In genomic region chr3:47443611-47443995, GRCh38 we compare ENCODE assay signal across 9 cellular contexts. TPM values are rescaled to one million over a fixed set of nuclear protein-coding genes. Genes with fewer than 3 reads are reported as not detected.
DNase-seq lines count a peak whose midpoint lies in the region; ATAC-seq and TF ChIP-seq lines count a peak whose summit lies in the region.
"Had no signal": no experiment of that assay in that cellular context is flagged by ENCODE, and none has a peak within 500 bp of the region (broad histone marks: within the 10 kb centered on the region; RNA-seq: fewer than 3 reads in every experiment).

No MANE protein-coding gene starts in this region.

- H3K9me2 ChIP-seq in GM23338 (ENCODE audit: insufficient read depth), result no peaks in the 10 kb centered on the region

- H3K36me3 ChIP-seq in GM23338 (ENCODE audit: insufficient read depth), result 0 out of 2 replicates have a peak, but pooled peaks cover 11% of the 10 kb centered on the region
- H3K36me3 ChIP-seq in ascending aorta, result peaks cover 9 to 29% of the 10 kb centered on the region in 2 donors
- H3K36me3 ChIP-seq in skeletal muscle satellite cell (ENCODE audit: insufficient read depth, low read length), result peaks cover 8% of the 10 kb centered on the region

- H3K9me3 ChIP-seq in ascending aorta, result no peaks in the 10 kb centered on the region
- H3K9me3 ChIP-seq in skeletal muscle satellite cell (replicated peaks; ENCODE audit: low read length), result no peaks in the 10 kb centered on the region

- no peak overlapping the region for H3K4me2 ChIP-seq in GM23338
- H3K4me2 ChIP-seq in skeletal muscle satellite cell (ENCODE audit: low read length), result peak overlapping the region; percentile 72

- H3K4me1 ChIP-seq in GM23338 (ENCODE audit: insufficient read depth), result 0 out of 2 replicates have a peak, but pooled peaks cover 8% of the 10 kb centered on the region
- H3K4me1 ChIP-seq in ascending aorta, result peaks cover 0 to 3% of the 10 kb centered on the region in 2 donors
- H3K4me1 ChIP-seq in skeletal muscle satellite cell (ENCODE audit: control insufficient read depth, insufficient read depth, low read length), result peaks cover 20% of the 10 kb centered on the region

- peaks cover 79% of the 10 kb centered on the region for H3K79me2 ChIP-seq in GM23338 (replicated peaks; ENCODE audit: insufficient read depth)

- H3K27me3 Mint-ChIP-seq in GM23338 (ENCODE audit: insufficient read depth, low read depth, poor library complexity), result no peaks in the 10 kb centered on the region

- H3K9ac ChIP-seq in skeletal muscle satellite cell (ENCODE audit: low read depth, low read length), result peak overlapping the region; percentile 8

- no peak for TF ChIP-seq CTCF in GM23338 (conservative IDR thresholded peaks at IDR 0.05; ENCODE audit: low read depth in 2 of 2)
- no peak for TF ChIP-seq CTCF in ascending aorta (IDR thresholded peaks at IDR 0.05)

- peaks cover 10% of the 10 kb centered on the region for H3F3A ChIP-seq in GM23338 (replicated peaks; ENCODE audit: low read depth)

- H3K27ac ChIP-seq in GM23338 (ENCODE audit: low read depth) (peak overlapping the region; percentile 78; the same call in 1 of the 2 replicates), ascending aorta (peak overlapping the region; percentile 70 to 73)

- intact Hi-C loops in ascending aorta (cut with DNase I), result loop anchor here (5.0 kb wide), 1 partner anchor 34 kb away; the partner anchor contains the start of gene SCAP

- 0 out of 3 replicates have a peak, but pooled peaks cover 5% of the 10 kb centered on the region for H3K9me3 Mint-ChIP-seq in GM23338

- no peak overlapping the region for H2AFZ ChIP-seq in GM23338

- peaks cover 18% of the 10 kb centered on the region for H4K20me1 ChIP-seq in GM23338 (replicated peaks; ENCODE audit: insufficient read depth)

- H3K27me3 ChIP-seq in GM23338 (ENCODE audit: insufficient read depth) (no peaks in the 10 kb centered on the region), ascending aorta (no peaks in the 10 kb centered on the region), skeletal muscle satellite cell (ENCODE audit: control insufficient read depth, insufficient read depth, low read length) (no peaks in the 10 kb centered on the region)

- DNase-seq in GM23338 (ENCODE audit: low spot score), result no peak
- no peak for DNase-seq in ascending aorta (ENCODE audit: low spot score in 2 of 2)
- peak; percentile 20 for DNase-seq in iPS-NIHi7 (ENCODE audit: extremely low spot score)
- DNase-seq in KG1 (lab: John Stamatoyannopoulos, UW), result no peak

- peaks cover 13% of the 10 kb centered on the region for H3K4me1 Mint-ChIP-seq in GM23338

- H3K36me3 Mint-ChIP-seq in GM23338 (ENCODE audit: low read depth), result peaks cover 45% of the 10 kb centered on the region

- no peak overlapping the region for H3K4me3 ChIP-seq in GM23338
- H3K4me3 ChIP-seq in ascending aorta, result peak overlapping the region in 1 of 2 donors; percentile 20
- H3K4me3 ChIP-seq in skeletal muscle satellite cell (ENCODE audit: low read length), result peak overlapping the region; percentile 16

- ATAC-seq in GM23338, result peak; percentile 64
- ATAC-seq in HG02678 (IDR thresholded peaks at IDR 0.05; ENCODE audit: unreplicated experiment), result no peak
- ATAC-seq in HG02642 (IDR thresholded peaks at IDR 0.05; ENCODE audit: poor library complexity, unreplicated experiment), result no peak
- ATAC-seq in GM19395 (IDR thresholded peaks at IDR 0.05; ENCODE audit: unreplicated experiment), result no peak

- H3K27ac Mint-ChIP-seq in GM23338, result peak overlapping the region; percentile 83
- H3K27ac Mint-ChIP-seq: T-helper 1 cell treated with Interleukin-12 subunit alpha and Interleukin-12 subunit beta and Interleukin-4 antibody, amounts not matched to agents 30 μg/mL and 1 μg/mL, for 36 hours had no signal

- no peak overlapping the region; the same call in 2 of the 3 replicates for H3K4me3 Mint-ChIP-seq in GM23338
- H3K4me3 Mint-ChIP-seq: T-helper 1 cell treated with Interleukin-12 subunit alpha and Interleukin-12 subunit beta and Interleukin-4 antibody, amounts not matched to agents 30 μg/mL and 1 μg/mL, for 36 hours had no signal

TF ChIP-seq in GM23338, 12 proteins besides CTCF, POLR2A, EP300 and RAD21:
- no peak for TF ChIP-seq JUNB (IDR thresholded peaks at IDR 0.05; ENCODE audit: unreplicated experiment)
- TF ChIP-seq POLR2AphosphoS5 (IDR thresholded peaks at IDR 0.05; ENCODE audit: low read depth), result no peak
- TF ChIP-seq ZNF331 (CRISPR knock-in tag; IDR thresholded peaks at IDR 0.05; ENCODE audit: low read depth), result no peak
- no peak for TF ChIP-seq EZH2 (IDR thresholded peaks at IDR 0.05; ENCODE audit: low read depth, unreplicated experiment)
- TF ChIP-seq STAT1 (IDR thresholded peaks at IDR 0.05; ENCODE audit: unreplicated experiment), result no peak
- TF ChIP-seq CREB1 (CRISPR knock-in tag; IDR thresholded peaks at IDR 0.05; ENCODE audit: low read depth), result no peak
- no peak for TF ChIP-seq ETS1 (IDR thresholded peaks at IDR 0.05)

RNA-seq across cellular contexts. Expression of gene SCAP, which starts 32.1 kb away (rescaled TPM):
- total RNA-seq in GM23338 (2014; rRNA removed; shearing (Covaris generic)), result 122 and 141 TPM in 2 replicates
- polyA plus RNA-seq in GM23338 (2016; fragmentation: Nextera tagmentation; extraction: Ambion mirVana), result 30.7 and 35.5 TPM in 2 replicates
- total RNA-seq in ascending aorta, result 155 TPM
- total RNA-seq in skeletal muscle satellite cell (2012; rRNA removed), result 60.1 and 63.9 TPM in 2 replicates
